Comparison of ENCODE assay signal across 1 cellular context in the genomic region with DNA sequence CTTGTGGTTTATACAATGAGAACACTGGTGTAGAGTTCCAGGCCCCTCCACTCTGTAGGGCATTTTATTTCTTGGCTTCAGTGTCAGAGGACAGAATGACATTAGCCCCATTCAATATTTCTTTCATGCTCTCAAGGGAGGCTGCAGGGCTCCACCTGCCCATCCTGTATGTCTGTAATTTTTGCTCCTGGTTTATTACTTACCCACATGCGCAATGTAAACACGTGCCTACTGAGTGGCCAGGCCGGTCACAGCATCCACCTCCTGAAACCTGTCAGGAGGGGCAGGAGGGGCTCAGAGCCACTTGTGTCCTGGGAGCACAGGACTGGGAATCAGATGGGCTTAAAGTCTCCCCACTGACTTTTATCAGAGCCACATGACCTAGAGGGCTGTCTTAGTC.
TF ChIP-seq lines count a peak whose summit lies in the region.

No MANE protein-coding gene starts in this region.

TF ChIP-seq in H1, 55 proteins besides CTCF, POLR2A, EP300 and RAD21:
- TF ChIP-seq TEAD4 (IDR thresholded peaks at IDR 0.05; ENCODE audit: low read depth, low read length) = no peak
- TF ChIP-seq SP2 (IDR thresholded peaks at IDR 0.05; ENCODE audit: low read length) = no peak
- no peak for TF ChIP-seq JUN (IDR thresholded peaks at IDR 0.05; ENCODE audit: low read depth, low read length)
- no peak for TF ChIP-seq RBBP5 (IDR thresholded peaks at IDR 0.05; ENCODE audit: borderline replicate concordance, low read depth, low read length)
- TF ChIP-seq POU5F1 (IDR thresholded peaks at IDR 0.05; ENCODE audit: low read depth, low read length) = no peak
- no peak for TF ChIP-seq FOSL1 (IDR thresholded peaks at IDR 0.05; ENCODE audit: insufficient read depth, low read depth, low read length)
- TF ChIP-seq PHF8 (conservative IDR thresholded peaks at IDR 0.05; ENCODE audit: low read depth, low read length) = no peak
- TF ChIP-seq SIRT6 (IDR thresholded peaks at IDR 0.05; ENCODE audit: low read length) = no peak
- TF ChIP-seq, protein P1, sequence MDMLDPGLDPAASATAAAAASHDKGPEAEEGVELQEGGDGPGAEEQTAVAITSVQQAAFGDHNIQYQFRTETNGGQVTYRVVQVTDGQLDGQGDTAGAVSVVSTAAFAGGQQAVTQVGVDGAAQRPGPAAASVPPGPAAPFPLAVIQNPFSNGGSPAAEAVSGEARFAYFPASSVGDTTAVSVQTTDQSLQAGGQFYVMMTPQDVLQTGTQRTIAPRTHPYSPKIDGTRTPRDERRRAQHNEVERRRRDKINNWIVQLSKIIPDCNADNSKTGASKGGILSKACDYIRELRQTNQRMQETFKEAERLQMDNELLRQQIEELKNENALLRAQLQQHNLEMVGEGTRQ (IDR thresholded peaks at IDR 0.05; ENCODE audit: low read length) = no peak
TF ChIP-seq in H1: peak in this region for 0.
